Comparison of ENCODE assay signal across 8 cellular contexts in genomic region chr17:49514374-49514738, GRCh38. TPM values are rescaled to one million over a fixed set of nuclear protein-coding genes. Genes with fewer than 3 reads are reported as not detected.
DNase-seq lines count a peak whose midpoint lies in the region; ATAC-seq, FAIRE-seq and TF ChIP-seq lines count a peak whose summit lies in the region.
"Had no signal": no experiment of that assay in that cellular context is flagged by ENCODE, and none has a peak within 500 bp of the region (broad histone marks: within the 10 kb centered on the region; RNA-seq: fewer than 3 reads in every experiment).

No MANE protein-coding gene starts in this region.

- 29 to 68% methylated on average over 1 to 3 of the region's 3 CpGs for WGBS in tibial nerve, 2 donors

- H3K4me2 ChIP-seq in keratinocyte (ENCODE audit: control insufficient read depth, extremely low read depth, insufficient read depth, low read depth, low read length): no peak overlapping the region

- H4K20me1 ChIP-seq in keratinocyte (ENCODE audit: control insufficient read depth, extremely low read depth, insufficient read depth, low read length): no peaks in the 10 kb centered on the region

- H3K36me3 ChIP-seq in keratinocyte (ENCODE audit: control insufficient read depth in 2 of 2, extremely low read depth in 1 of 2, insufficient read depth in 2 of 2, low read length in 2 of 2): no peaks in the 10 kb centered on the region
- H3K36me3 ChIP-seq in tibial nerve: peaks cover 0 to 26% (median 0%) of the 10 kb centered on the region in 3 donors

- H3K27ac Mint-ChIP-seq in brain: peak overlapping the region in 4 of 5 experiments; percentile 36 to 98 (median 96)

- TF ChIP-seq CTCF in brain (conservative IDR thresholded peaks at IDR 0.05) (peak; percentile 20 to 35), keratinocyte (optimal IDR thresholded peaks at IDR 0.05 in 1 of 3, IDR thresholded peaks at IDR 0.05 in 1 of 3, conservative IDR thresholded peaks at IDR 0.05 in 1 of 3; ENCODE audit: extremely low read depth in 1 of 3, insufficient read depth in 2 of 3, low read length in 3 of 3) (peak in 2 of 3 experiments; percentile 23 to 47), tibial nerve (IDR thresholded peaks at IDR 0.05) (peak in 2 of 5 experiments; percentile 2 to 39)

- peaks cover 20% of the 10 kb centered on the region for H3K27me3 Mint-ChIP-seq in brain

- H3K9ac ChIP-seq in keratinocyte (ENCODE audit: control insufficient read depth, extremely low read depth, insufficient read depth, low read length): no peak overlapping the region

- CTCF ChIA-PET in HEK293T (lab: Yijun Ruan, JAX): interaction anchor here (0.7 to 0.8 kb wide), 2 partner anchors 10 to 43 kb away, joined by 3 read pairs; no protein-coding TSS in a partner anchor

- H3K27ac ChIP-seq in keratinocyte (ENCODE audit: control insufficient read depth, insufficient read depth, low read length) (no peak overlapping the region), tibial nerve (peak overlapping the region; percentile 34 to 93 (median 75))

- no peaks in the 10 kb centered on the region for H3K27me3 ChIP-seq in keratinocyte (ENCODE audit: control insufficient read depth, extremely low read depth, insufficient read depth, low read length)
- H3K27me3 ChIP-seq in tibial nerve: no peaks in the 10 kb centered on the region

- H3K4me3 ChIP-seq in keratinocyte (ENCODE audit: control insufficient read depth in 2 of 3, extremely low read depth in 1 of 3, insufficient read depth in 2 of 3, low read depth in 1 of 3, low read length in 3 of 3) (no peak overlapping the region), tibial nerve (no peak overlapping the region)

- no peak for FAIRE-seq in keratinocyte (lab: Jason Lieb, UNC)

- H3K4me1 ChIP-seq in keratinocyte (ENCODE audit: control insufficient read depth, extremely low read depth, insufficient read depth, low read length) (peaks cover 25% of the 10 kb centered on the region), tibial nerve (peaks cover 0 to 83% (median 40%) of the 10 kb centered on the region in 4 donors)

- no peaks in the 10 kb centered on the region for H3K79me2 ChIP-seq in keratinocyte (ENCODE audit: control insufficient read depth, insufficient read depth, low read length)

- H3K9me3 ChIP-seq in keratinocyte (ENCODE audit: control insufficient read depth, low read depth, low read length) (no peaks in the 10 kb centered on the region), tibial nerve (no peaks in the 10 kb centered on the region)

- no peaks in the 10 kb centered on the region for H3K9me3 Mint-ChIP-seq in brain

- H3K9me1 ChIP-seq in keratinocyte (ENCODE audit: control insufficient read depth, extremely low read depth, insufficient read depth, low read length): no peaks in the 10 kb centered on the region

- no peak for TF ChIP-seq EP300 in tibial nerve (IDR thresholded peaks at IDR 0.05)

- peaks cover 37% of the 10 kb centered on the region for H3K4me1 Mint-ChIP-seq in brain

- peaks cover 7% of the 10 kb centered on the region for H3K36me3 Mint-ChIP-seq in brain

- dilution Hi-C loops in keratinocyte (cut with MboI; ENCODE audit: extremely low pct_ligation_motif_present, low sequenced_read_pairs): no loop called here

- H2AFZ ChIP-seq in keratinocyte (ENCODE audit: control insufficient read depth, low read length): no peak overlapping the region

- DNase-seq in HEK293T (ENCODE audit: extremely low spot score) (peak; percentile 46), keratinocyte (ENCODE audit: low read depth, low spot score) (no peak), tibial nerve (ENCODE audit: low spot score in 2 of 2) (no peak), NCI-H128 (lab: John Stamatoyannopoulos, UW; ENCODE audit: unreplicated experiment) (no peak)
- DNase-seq: NCI-H1417 had no signal

- peak overlapping the region in 1 of 5 experiments; percentile 45 for H3K4me3 Mint-ChIP-seq in brain

- no peak for ATAC-seq in GM18867 (IDR thresholded peaks at IDR 0.05; ENCODE audit: unreplicated experiment)
- ATAC-seq in HG03442 (IDR thresholded peaks at IDR 0.05; ENCODE audit: unreplicated experiment): no peak

- POLR2A ChIA-PET in HEK293T (lab: Yijun Ruan, JAX): interaction anchor here (1.9 kb wide), 1 partner anchor 100 kb away, joined by 8 read pairs; the partner anchor contains the start of gene PHB1

- no peak for TF ChIP-seq POLR2A in tibial nerve (IDR thresholded peaks at IDR 0.05)

TF ChIP-seq in HEK293T, 16 proteins besides CTCF, POLR2A, EP300 and RAD21:
- TF ChIP-seq ELF4 (IDR thresholded peaks at IDR 0.05): no peak
- no peak for TF ChIP-seq TARDBP (IDR thresholded peaks at IDR 0.05)

RNA-seq across cellular contexts. Expression of gene NGFR, which starts 19.3 kb away (rescaled TPM):
- polyA plus RNA-seq in brain (ENCODE audit: insufficient read depth, low read depth, low replicate concordance) (2.6 TPM), keratinocyte (0.97 to 3.1 TPM (median 1.7 TPM) in 3 replicates)
- polyA plus RNA-seq in keratinocyte (2011; ENCODE audit: low read depth): 0.35 TPM
- 0.52 and 1.4 TPM in 2 replicates for polyA plus RNA-seq in keratinocyte (2011; cell fraction: cytosol; rRNA removed)
- polyA plus RNA-seq in keratinocyte (2011; cell fraction: nucleus; rRNA removed): 1.4 and 2.8 TPM in 2 replicates
- polyA plus RNA-seq in keratinocyte (2012; ENCODE audit: low replicate concordance): 0.78 and 5.4 TPM in 2 replicates
- polyA minus RNA-seq in keratinocyte: 0.96 to 3.8 TPM (median 2.2 TPM) in 3 replicates
- polyA minus RNA-seq in keratinocyte (2011; cell fraction: cytosol; rRNA and poly(A)+ RNA removed): 1.9 TPM
- 1.4 and 2.5 TPM in 2 replicates for polyA minus RNA-seq in keratinocyte (2011; cell fraction: nucleus; rRNA and poly(A)+ RNA removed)
- total RNA-seq in tibial nerve: 100 to 1,000 TPM; 205 to 279 (median 238) TPM
